Comparison of ENCODE assay signal across 3 cellular contexts in the genomic region with DNA sequence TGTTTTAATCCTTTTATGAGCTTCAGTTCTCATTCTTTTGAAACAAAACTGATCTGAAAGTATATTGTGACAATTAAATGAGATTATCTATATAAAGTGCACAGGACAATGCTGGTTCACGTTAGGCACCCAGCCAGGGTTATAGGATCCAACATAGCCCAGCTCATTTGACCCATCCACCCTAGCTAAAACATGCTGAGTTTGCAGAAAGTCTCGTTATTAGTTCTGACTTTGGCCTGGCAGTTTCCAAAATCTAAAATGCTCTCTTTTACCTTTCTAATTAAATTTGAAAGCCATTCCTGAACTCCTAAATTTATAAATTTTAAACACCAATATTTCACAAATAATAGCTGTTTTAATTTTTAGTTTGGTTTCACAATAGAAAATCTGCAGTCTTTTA.
TF ChIP-seq lines count a peak whose summit lies in the region.

No MANE protein-coding gene starts in this region.

TF ChIP-seq in HepG2, 621 proteins besides CTCF, POLR2A, EP300 and RAD21:
- TF ChIP-seq MAFF (IDR thresholded peaks at IDR 0.05; ENCODE audit: low read depth, low read length) (peak; percentile 89), MAFK (conservative IDR thresholded peaks at IDR 0.05 in 1 of 2, IDR thresholded peaks at IDR 0.05 in 1 of 2; ENCODE audit: low read length in 2 of 2) (peak; percentile 84 to 93)
- TF ChIP-seq, protein P1, sequence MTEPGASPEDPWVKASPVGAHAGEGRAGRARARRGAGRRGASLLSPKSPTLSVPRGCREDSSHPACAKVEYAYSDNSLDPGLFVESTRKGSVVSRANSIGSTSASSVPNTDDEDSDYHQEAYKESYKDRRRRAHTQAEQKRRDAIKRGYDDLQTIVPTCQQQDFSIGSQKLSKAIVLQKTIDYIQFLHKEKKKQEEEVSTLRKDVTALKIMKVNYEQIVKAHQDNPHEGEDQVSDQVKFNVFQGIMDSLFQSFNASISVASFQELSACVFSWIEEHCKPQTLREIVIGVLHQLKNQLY (CRISPR knock-in tag; IDR thresholded peaks at IDR 0.05), result no peak
TF ChIP-seq in HepG2: peak in this region for 2.

TF ChIP-seq in K562, 482 proteins besides CTCF, POLR2A, EP300 and RAD21:
- TF ChIP-seq ZNF316 (IDR thresholded peaks at IDR 0.05) (peak; percentile 28; the same call in 1 of the 2 replicates), C11orf30 (IDR thresholded peaks at IDR 0.05; ENCODE audit: low read depth) (peak; percentile 30; the same call in 1 of the 2 replicates), MAFK (IDR thresholded peaks at IDR 0.05; ENCODE audit: low read length) (peak; percentile 66), MAFG (tag; conservative IDR thresholded peaks at IDR 0.05) (0 out of 2 replicates have a peak, but pooled peaks have one; percentile 35), TCF3 (CRISPR knock-in tag; IDR thresholded peaks at IDR 0.05) (no peak), MAFF (IDR thresholded peaks at IDR 0.05; ENCODE audit: low read length) (peak; percentile 46), CREB1 (IDR thresholded peaks at IDR 0.05) (no peak), CREB1 (CRISPR knock-in tag; IDR thresholded peaks at IDR 0.05) (no peak)
- TF ChIP-seq, protein P1 (CRISPR knock-in tag; conservative IDR thresholded peaks at IDR 0.05), result no peak

TF ChIP-seq in HEK293T, 16 proteins besides CTCF, POLR2A, EP300 and RAD21 (continued from another document):
- TF ChIP-seq FOXM1 (IDR thresholded peaks at IDR 0.05; ENCODE audit: borderline replicate concordance) (no peak), SUZ12 (IDR thresholded peaks at IDR 0.05) (no peak), HDGF (IDR thresholded peaks at IDR 0.05; ENCODE audit: borderline replicate concordance) (no peak)
- TF ChIP-seq, protein P2, sequence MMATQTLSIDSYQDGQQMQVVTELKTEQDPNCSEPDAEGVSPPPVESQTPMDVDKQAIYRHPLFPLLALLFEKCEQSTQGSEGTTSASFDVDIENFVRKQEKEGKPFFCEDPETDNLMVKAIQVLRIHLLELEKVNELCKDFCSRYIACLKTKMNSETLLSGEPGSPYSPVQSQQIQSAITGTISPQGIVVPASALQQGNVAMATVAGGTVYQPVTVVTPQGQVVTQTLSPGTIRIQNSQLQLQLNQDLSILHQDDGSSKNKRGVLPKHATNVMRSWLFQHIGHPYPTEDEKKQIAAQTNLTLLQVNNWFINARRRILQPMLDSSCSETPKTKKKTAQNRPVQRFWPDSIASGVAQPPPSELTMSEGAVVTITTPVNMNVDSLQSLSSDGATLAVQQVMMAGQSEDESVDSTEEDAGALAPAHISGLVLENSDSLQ (IDR thresholded peaks at IDR 0.05), result no peak
